ENCODE assay signal across 15 cellular contexts in the genomic region with DNA sequence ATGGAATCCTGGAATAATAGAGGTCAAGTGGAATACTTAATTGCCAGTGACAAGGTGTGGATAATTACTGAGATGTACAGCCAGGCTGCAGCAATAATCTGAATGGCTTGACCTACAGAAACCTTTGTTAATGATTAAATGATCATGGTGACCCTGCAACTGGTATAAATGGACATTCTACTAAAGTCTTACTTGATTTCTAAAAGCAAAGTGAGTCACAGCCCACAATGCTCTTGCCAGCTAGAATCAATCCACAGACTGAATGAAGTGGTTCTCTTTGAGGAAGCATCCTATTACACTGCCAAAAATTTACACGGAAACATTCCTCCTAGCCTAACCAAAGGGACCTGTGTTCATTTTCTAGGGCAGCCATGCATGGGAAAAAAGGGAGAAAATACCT.
DNase-seq lines count a peak whose midpoint lies in the region; ATAC-seq and TF ChIP-seq lines count a peak whose summit lies in the region.
"Had no signal": no experiment of that assay in that cellular context is flagged by ENCODE, and none has a peak within 500 bp of the region (broad histone marks: within the 10 kb centered on the region; RNA-seq: fewer than 3 reads in every experiment).

No MANE protein-coding gene starts in this region.

- TF ChIP-seq EP300 in stomach (IDR thresholded peaks at IDR 0.05) = no peak

- no peak overlapping the region for H3K4me3 ChIP-seq in epithelial cell of proximal tubule (ENCODE audit: low read depth, low read length)
- no peak overlapping the region for H3K4me3 ChIP-seq in lower lobe of right lung
- no peak overlapping the region for H3K4me3 ChIP-seq in tibial artery
- H3K4me3 ChIP-seq in stomach = no peak overlapping the region
- H3K4me3 ChIP-seq: PC-9 had no signal

- no peak for ATAC-seq in lower lobe of right lung

- TF ChIP-seq POLR2A in stomach (IDR thresholded peaks at IDR 0.05) = no peak

- H3K36me3 ChIP-seq in lower lobe of right lung = no peaks in the 10 kb centered on the region
- H3K36me3 ChIP-seq in tibial artery = no peaks in the 10 kb centered on the region
- no peaks in the 10 kb centered on the region for H3K36me3 ChIP-seq in stomach

- no peaks in the 10 kb centered on the region for H3K9me3 ChIP-seq in lower lobe of right lung
- no peaks in the 10 kb centered on the region for H3K9me3 ChIP-seq in tibial artery
- H3K9me3 ChIP-seq in stomach = no peaks in the 10 kb centered on the region

- intact Hi-C loops in lower lobe of right lung (cut with DNase I) = no loop called here
- intact Hi-C loops in tibial artery (cut with DNase I; ENCODE audit: low total_unique reads) = no loop called here
- intact Hi-C loops in stomach (cut with DNase I; ENCODE audit: low total_unique reads) = no loop called here

- WGBS in stomach, 5 donors = 73 to 93% (median 83%) methylated on average over 1 of the region's 1 CpG

- peak; percentile 25 for DNase-seq in NCI-H2107 treated with DMSO at 0.1 percent for 48 hours (lab: John Stamatoyannopoulos, UW; ENCODE audit: unreplicated experiment)
- no peak for DNase-seq in NCI-H2107 (lab: John Stamatoyannopoulos, UW)
- DNase-seq in NCI-H524 treated with DMSO at 0.1 percent for 48 hours (lab: John Stamatoyannopoulos, UW) = peak; percentile 17
- DNase-seq in epithelial cell of proximal tubule (ENCODE audit: low read depth) = peak; percentile 42
- DNase-seq in stromal cell of bone marrow (ENCODE audit: low read depth) = peak; percentile 3
- no peak for DNase-seq in lower lobe of right lung
- no peak for DNase-seq in tibial artery
- DNase-seq in stomach = no peak
- DNase-seq: CD4-positive, alpha-beta memory T cell; GOT3; MV-4-11; NCI-H146; NCI-H345; PC-9 had no signal

- H3K27me3 ChIP-seq in lower lobe of right lung (ENCODE audit: low read depth) (no peaks in the 10 kb centered on the region), tibial artery (no peaks in the 10 kb centered on the region), stomach (no peaks in the 10 kb centered on the region)

- TF ChIP-seq CTCF in epithelial cell of proximal tubule (conservative IDR thresholded peaks at IDR 0.05; ENCODE audit: low read depth, low read length) (no peak), lower lobe of right lung (IDR thresholded peaks at IDR 0.05) (no peak), tibial artery (IDR thresholded peaks at IDR 0.05) (no peak), stomach (IDR thresholded peaks at IDR 0.05) (no peak)

- H3K4me1 ChIP-seq in lower lobe of right lung = no peaks in the 10 kb centered on the region
- no peaks in the 10 kb centered on the region for H3K4me1 ChIP-seq in tibial artery
- no peaks in the 10 kb centered on the region for H3K4me1 ChIP-seq in stomach

- no peak overlapping the region for H3K27ac ChIP-seq in lower lobe of right lung
- no peak overlapping the region for H3K27ac ChIP-seq in tibial artery
- H3K27ac ChIP-seq in stomach = no peak overlapping the region
- H3K27ac ChIP-seq: HL-60, PC-9 had no signal

Comparison
In these comparisons a context has a peak if more than half of its experiments do, and no peak if none do; other contexts are left out.
1. DNase-seq: peak in NCI-H2107 treated with DMSO at 0.1 percent for 48 hours (single experiment), NCI-H524 treated with DMSO at 0.1 percent for 48 hours (single experiment), epithelial cell of proximal tubule (single experiment) and stromal cell of bone marrow (single experiment); none in NCI-H2107 (single experiment), lower lobe of right lung (single experiment), tibial artery (0 of 2) and stomach (single experiment).